ENCODE assay signal across 8 cellular contexts in genomic region chr11:63672156-63672463, GRCh38. TPM values are rescaled to one million over a fixed set of nuclear protein-coding genes. Genes with fewer than 3 reads are reported as not detected.
DNase-seq lines count a peak whose midpoint lies in the region; ATAC-seq, FAIRE-seq and TF ChIP-seq lines count a peak whose summit lies in the region.

No MANE protein-coding gene starts in this region.

- H3K4me2 ChIP-seq in mammary epithelial cell (ENCODE audit: insufficient read depth, low read depth, low read length) (no peak overlapping the region), neural progenitor cell (no peak overlapping the region)

- H3K36me3 ChIP-seq in mammary epithelial cell (ENCODE audit: insufficient read depth, low read length) (no peaks in the 10 kb centered on the region), neural progenitor cell (no peaks in the 10 kb centered on the region)

- ATAC-seq in stimulated activated naive CD8-positive, alpha-beta T cell treated with anti-CD3 and anti-CD28 coated beads, Interleukin-15, Interleukin-2, amounts not matched to agents 100 U/mL and 50 U/mL, for 24 hours = no peak
- ATAC-seq in GM21619 (IDR thresholded peaks at IDR 0.05; ENCODE audit: unreplicated experiment) (no peak), HG03342 (IDR thresholded peaks at IDR 0.05; ENCODE audit: unreplicated experiment) (no peak)

- peaks cover 20% of the 10 kb centered on the region for H3F3A ChIP-seq in neural progenitor cell (ENCODE audit: low read depth)

- peaks cover 39% of the 10 kb centered on the region for H3K4me1 Mint-ChIP-seq in stimulated activated naive CD8-positive, alpha-beta T cell treated with anti-CD3 and anti-CD28 coated beads, Interleukin-15, Interleukin-2, amounts not matched to agents 100 ng/mL and 50 ng/mL, for 24 hours (ENCODE audit: low read depth)
- peaks cover 9% of the 10 kb centered on the region for H3K4me1 Mint-ChIP-seq in neural progenitor cell

- peaks cover 4% of the 10 kb centered on the region for H3K36me3 Mint-ChIP-seq in stimulated activated naive CD8-positive, alpha-beta T cell treated with anti-CD3 and anti-CD28 coated beads, Interleukin-15, Interleukin-2, amounts not matched to agents 100 ng/mL and 50 ng/mL, for 24 hours (ENCODE audit: low read depth)
- H3K36me3 Mint-ChIP-seq in neural progenitor cell = peaks cover 4% of the 10 kb centered on the region

- no TSS peak for BruUV-seq in mammary epithelial cell (replicated peaks; lab: Mats Ljungman, UMichigan)

- H3K27me3 ChIP-seq in mammary epithelial cell (ENCODE audit: insufficient read depth, low read length) (no peaks in the 10 kb centered on the region), neural progenitor cell (no peaks in the 10 kb centered on the region)

- H3K9me3 ChIP-seq in mammary epithelial cell (replicated peaks; ENCODE audit: insufficient read depth, low read length) = no peaks in the 10 kb centered on the region
- no peaks in the 10 kb centered on the region for H3K9me3 ChIP-seq in neural progenitor cell (ENCODE audit: low read depth)

- H3K9ac ChIP-seq in mammary epithelial cell (ENCODE audit: insufficient read depth, low read length) = no peak overlapping the region
- H3K9ac ChIP-seq in neural progenitor cell = no peak overlapping the region

- dilution Hi-C loops in mammary epithelial cell (cut with HindIII; ENCODE audit: low sequenced_read_pairs) = no loop called here

- H3K4me1 ChIP-seq in mammary epithelial cell (ENCODE audit: insufficient read depth, low read length) (peaks cover 32% of the 10 kb centered on the region), neural progenitor cell (peaks cover 7% of the 10 kb centered on the region)

- H3K79me2 ChIP-seq in mammary epithelial cell (ENCODE audit: insufficient read depth, low read length) = peaks cover 31% of the 10 kb centered on the region
- peaks cover 35% of the 10 kb centered on the region for H3K79me2 ChIP-seq in neural progenitor cell (ENCODE audit: low read depth)

- no peak overlapping the region for H3K27ac ChIP-seq in mammary epithelial cell (ENCODE audit: insufficient read depth, low read depth, low read length)
- H3K27ac ChIP-seq in neural progenitor cell = no peak overlapping the region

- H3K4me3 ChIP-seq in mammary epithelial cell (replicated peaks in 1 of 3; ENCODE audit: insufficient read depth in 1 of 3, low read depth in 2 of 3, low read length in 3 of 3) (no peak overlapping the region), neural progenitor cell (no peak overlapping the region)

- no peak overlapping the region for H3K27ac Mint-ChIP-seq in stimulated activated naive CD8-positive, alpha-beta T cell treated with anti-CD3 and anti-CD28 coated beads, Interleukin-15, Interleukin-2, amounts not matched to agents 100 ng/mL and 50 ng/mL, for 24 hours
- no peak overlapping the region for H3K27ac Mint-ChIP-seq in neural progenitor cell

- TF ChIP-seq CTCF in mammary epithelial cell (conservative IDR thresholded peaks at IDR 0.05 in 1 of 2, IDR thresholded peaks at IDR 0.05 in 1 of 2; ENCODE audit: extremely low read depth in 1 of 2, insufficient read depth in 1 of 2, low read depth in 1 of 2, low read length in 2 of 2) = no peak
- TF ChIP-seq CTCF in neural progenitor cell (IDR thresholded peaks at IDR 0.05) = no peak

- H4K20me1 ChIP-seq in mammary epithelial cell (ENCODE audit: insufficient read depth, low read length) (no peaks in the 10 kb centered on the region), neural progenitor cell (ENCODE audit: low read depth) (peaks cover 17% of the 10 kb centered on the region)

- in situ Hi-C loops in mammary epithelial cell (cut with MboI; ENCODE audit: low sequenced_read_pairs in 2 of 2) = no loop called here

- DNase-seq in stimulated activated naive CD8-positive, alpha-beta T cell treated with anti-CD3 and anti-CD28 coated beads, Interleukin-15, Interleukin-2, amounts not matched to agents 100 U/mL and 50 U/mL, for 24 hours = no peak
- DNase-seq in mammary epithelial cell (no peak), neural progenitor cell (ENCODE audit: low spot score) (no peak), NCI-H1092 treated with DMSO at 0.1 percent for 48 hours (lab: John Stamatoyannopoulos, UW) (no peak), RCC 7860 (ENCODE audit: low spot score) (no peak)

- no peaks in the 10 kb centered on the region for H3K9me3 Mint-ChIP-seq in stimulated activated naive CD8-positive, alpha-beta T cell treated with anti-CD3 and anti-CD28 coated beads, Interleukin-15, Interleukin-2, amounts not matched to agents 100 ng/mL and 50 ng/mL, for 24 hours
- no peaks in the 10 kb centered on the region for H3K9me3 Mint-ChIP-seq in neural progenitor cell

- peak overlapping the region; percentile 66 for H3K4me3 Mint-ChIP-seq in stimulated activated naive CD8-positive, alpha-beta T cell treated with anti-CD3 and anti-CD28 coated beads, Interleukin-15, Interleukin-2, amounts not matched to agents 100 ng/mL and 50 ng/mL, for 24 hours
- H3K4me3 Mint-ChIP-seq in neural progenitor cell = peak overlapping the region; percentile 81

- no peaks in the 10 kb centered on the region for H3K27me3 Mint-ChIP-seq in stimulated activated naive CD8-positive, alpha-beta T cell treated with anti-CD3 and anti-CD28 coated beads, Interleukin-15, Interleukin-2, amounts not matched to agents 100 ng/mL and 50 ng/mL, for 24 hours
- H3K27me3 Mint-ChIP-seq in neural progenitor cell (ENCODE audit: insufficient read depth, low read depth) = peaks cover 4% of the 10 kb centered on the region

- intact Hi-C loops in mammary epithelial cell (cut with micrococcal nuclease) = no loop called here

- 98% methylated on average over 13 of the region's 16 CpGs for WGBS in mammary epithelial cell (ENCODE audit: low coverage, missing lambda C conversion rate)

- FAIRE-seq in RCC 7860 (lab: Jason Lieb, UNC) = no peak

- CTCF ChIA-PET in mammary epithelial cell (lab: Charles Lee; ENCODE audit: low non-redundant PET) = no interaction called here

- H2AFZ ChIP-seq in mammary epithelial cell (ENCODE audit: low read depth, low read length) (peak overlapping the region; percentile 81), neural progenitor cell (replicated peaks) (no peak overlapping the region)

RNA-seq across cellular contexts. Expression of gene ATL3, which starts 0.9 kb away (rescaled TPM):
- total RNA-seq in mammary epithelial cell (100 to 1,000 TPM in 1 of 2 donors, 10 to 100 TPM in 1; 63.7 to 163 TPM), neural progenitor cell (ENCODE audit: low replicate concordance) (18.5 and 19.5 TPM in 2 replicates)
- polyA plus RNA-seq in mammary epithelial cell = 38.3 TPM
- 82.5 TPM for polyA minus RNA-seq in mammary epithelial cell

RNA-seq across cellular contexts. Expression of gene RTN3, which starts 9.2 kb away (rescaled TPM):
- total RNA-seq in mammary epithelial cell (10 to 100 TPM; 39.5 to 58.5 TPM), neural progenitor cell (ENCODE audit: low replicate concordance) (279 and 281 TPM in 2 replicates)
- polyA plus RNA-seq in mammary epithelial cell = 53.5 TPM
- 76.7 TPM for polyA minus RNA-seq in mammary epithelial cell

RNA-seq across cellular contexts. Expression of gene PLAAT3, which starts 57.9 kb away (rescaled TPM):
- 1 to 10 TPM; 2.7 to 6.3 TPM for total RNA-seq in mammary epithelial cell
- polyA plus RNA-seq in mammary epithelial cell = 2.1 TPM
- 13.1 TPM for polyA minus RNA-seq in mammary epithelial cell
- 4.6 and 8.0 TPM in 2 replicates for total RNA-seq in neural progenitor cell (ENCODE audit: low replicate concordance)
